ENCODE assay signal across 32 cellular contexts in the genomic region with DNA sequence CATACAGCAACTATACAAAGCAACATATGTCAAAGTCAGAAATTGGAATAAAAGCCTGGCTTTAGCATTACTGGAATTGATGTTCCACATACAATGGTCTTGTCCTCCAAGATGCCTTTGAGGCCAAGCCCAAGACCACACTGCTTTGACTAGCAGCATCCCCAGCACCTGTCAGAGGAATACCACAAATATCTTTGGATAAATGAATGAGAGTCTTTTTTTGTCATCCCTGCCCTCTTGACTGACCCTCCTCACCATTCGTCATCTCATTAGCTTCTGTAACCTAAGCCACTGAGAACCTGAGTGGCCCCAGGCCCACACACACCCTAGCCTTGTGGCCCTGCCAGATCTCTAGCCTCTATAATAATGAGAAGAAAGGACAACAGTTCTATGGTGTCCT.
"Had no signal": no experiment of that assay in that cellular context is flagged by ENCODE, and none has a peak within 500 bp of the region (broad histone marks: within the 10 kb centered on the region; RNA-seq: fewer than 3 reads in every experiment).

No MANE protein-coding gene starts in this region.

- H3K27me3 Mint-ChIP-seq: activated B cell treated with CpG ODN at 0.5 μM for 24 hours had no signal

- FAIRE-seq: astrocyte had no signal

- H3K36me3 ChIP-seq: adrenal gland, breast epithelium, MG63, Peyer's patch had no signal

- H3K27ac ChIP-seq: adrenal gland, body of pancreas, breast epithelium, Peyer's patch, VCaP had no signal

- H3K27ac Mint-ChIP-seq: activated B cell treated with CpG ODN at 0.5 μM for 24 hours; activated CD4-positive, alpha-beta memory T cell treated with anti-CD3 and anti-CD28 coated beads for 36 hours; activated naive CD4-positive, alpha-beta T cell treated with anti-CD3 and anti-CD28 coated beads for 36 hours; activated naive CD4-positive, alpha-beta T cell treated with anti-CD3 and anti-CD28 coated beads, Interleukin-2, amount 50 U/mL, for 72 hours; activated T-helper 1 cell treated with anti-CD3 and anti-CD28 coated beads, Interleukin-12 subunit alpha, Interleukin-12 subunit beta, Interleukin-2, Interleukin-4 antibody, amounts not matched to agents 30 ng/mL and 10 ng/mL and 1 ng/mL, durations not matched to agents 14 hours and 24 hours and 36 hours had no signal

- H3K27me3 ChIP-seq: adrenal gland, body of pancreas, breast epithelium, MG63, Peyer's patch had no signal

- H3K9me3 Mint-ChIP-seq: activated B cell treated with CpG ODN at 0.5 μM for 24 hours; activated CD4-positive, alpha-beta memory T cell treated with anti-CD3 and anti-CD28 coated beads for 36 hours; activated naive CD4-positive, alpha-beta T cell treated with anti-CD3 and anti-CD28 coated beads for 36 hours; activated naive CD4-positive, alpha-beta T cell treated with anti-CD3 and anti-CD28 coated beads, Interleukin-2, amount 50 U/mL, for 72 hours; activated T-cell treated with anti-CD3 and anti-CD28 coated beads, Interleukin-2, amount 50 U/mL, for 4 hours; activated T-helper 1 cell treated with anti-CD3 and anti-CD28 coated beads, Interleukin-12 subunit alpha, Interleukin-12 subunit beta, Interleukin-2, Interleukin-4 antibody, amounts not matched to agents 30 ng/mL and 10 ng/mL and 1 ng/mL, durations not matched to agents 14 hours and 24 hours and 36 hours had no signal

- H3K4me1 ChIP-seq: adrenal gland, body of pancreas, breast epithelium, Peyer's patch had no signal

- H3K4me3 ChIP-seq: adrenal gland, body of pancreas, breast epithelium, MG63, Peyer's patch had no signal

- ATAC-seq: activated naive CD4-positive, alpha-beta T cell treated with anti-CD3 and anti-CD28 coated beads, Interleukin-2, amount 50 U/mL, for 72 hours; activated T-cell treated with anti-CD3 and anti-CD28 coated beads, Interleukin-2, amount 50 U/mL, for 4 hours; body of pancreas; SK-N-SH treated with all-trans-retinoic acid at 6 μM for 48 hours had no signal

- H3K36me3 Mint-ChIP-seq: activated CD4-positive, alpha-beta memory T cell treated with anti-CD3 and anti-CD28 coated beads for 36 hours; activated naive CD4-positive, alpha-beta T cell treated with anti-CD3 and anti-CD28 coated beads, Interleukin-2, amount 50 U/mL, for 72 hours had no signal

- H3K9me3 ChIP-seq: adrenal gland, body of pancreas, breast epithelium, MG63, Peyer's patch had no signal

- DNase-seq: activated B cell treated with CpG ODN at 0.5 μM for 24 hours; activated CD4-positive, alpha-beta memory T cell treated with anti-CD3 and anti-CD28 coated beads for 36 hours; activated CD4-positive, alpha-beta T cell treated with anti-CD3 and anti-CD28 coated beads for 4 hours; activated CD4-positive, alpha-beta T cell treated with anti-CD3 and anti-CD28 coated beads, Interleukin-2, amount 50 U/mL, for 1 hour; activated CD4-positive, CD25-positive, alpha-beta regulatory T cell treated with anti-CD3 and anti-CD28 coated beads, Interleukin-2, amount 50 U/mL, for 72 hours; activated CD8-positive, alpha-beta memory T cell treated with anti-CD3 and anti-CD28 coated beads, Interleukin-2, amount 50 U/mL, for 4 hours; activated gamma-delta T cell treated with Interleukin-2 at 50 U/mL for 16 hours; activated naive CD4-positive, alpha-beta T cell treated with anti-CD3 and anti-CD28 coated beads for 36 hours; activated T-cell treated with anti-CD3 and anti-CD28 coated beads for 4 hours; activated T-cell treated with anti-CD3 and anti-CD28 coated beads, Interleukin-2, amount 50 U/mL, for 4 hours; adrenal gland; body of pancreas; MG63; NCI-H1048; NCI-H1105 treated with DMSO at 0.1 percent for 48 hours; NCI-H1436; NCI-H1694; NCI-H2029; NCI-H345; NCI-H524 treated with DMSO at 0.1 percent for 48 hours; Peyer's patch; RPMI8226; SHP77 treated with DMSO at 0.1 percent for 48 hours; T-helper 1 cell; T-helper 2 cell; T-helper 9 cell had no signal

- H3K4me1 Mint-ChIP-seq: activated B cell treated with CpG ODN at 0.5 μM for 24 hours had no signal

- H3K4me3 Mint-ChIP-seq: activated B cell treated with CpG ODN at 0.5 μM for 24 hours; activated CD4-positive, alpha-beta memory T cell treated with anti-CD3 and anti-CD28 coated beads for 36 hours; activated naive CD4-positive, alpha-beta T cell treated with anti-CD3 and anti-CD28 coated beads for 36 hours; activated T-cell treated with anti-CD3 and anti-CD28 coated beads, Interleukin-2, amount 50 U/mL, for 4 hours; activated T-helper 1 cell treated with anti-CD3 and anti-CD28 coated beads, Interleukin-12 subunit alpha, Interleukin-12 subunit beta, Interleukin-2, Interleukin-4 antibody, amounts not matched to agents 30 ng/mL and 10 ng/mL and 1 ng/mL, durations not matched to agents 14 hours and 24 hours and 36 hours had no signal
